ENCODE assay signal across 27 cellular contexts in the genomic region with DNA sequence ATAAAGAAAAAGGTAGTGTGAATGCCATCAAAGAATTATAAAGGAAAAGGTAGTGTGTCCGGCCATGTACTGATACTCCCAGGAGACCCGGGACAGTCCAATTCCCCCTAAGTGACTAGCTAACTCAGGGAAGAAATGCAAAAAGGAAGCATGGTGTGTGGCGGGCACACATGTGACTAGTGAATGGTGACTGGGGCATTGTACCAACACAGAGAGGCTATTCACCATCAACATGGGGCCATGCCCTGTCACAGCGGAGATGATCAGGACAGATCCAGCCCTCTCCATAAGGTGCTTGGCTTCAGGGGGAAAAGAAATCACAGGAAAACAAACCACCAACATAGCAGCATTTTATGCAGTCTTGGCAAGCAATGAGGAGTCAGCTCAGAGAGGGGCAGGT. TPM values are rescaled to one million over a fixed set of nuclear protein-coding genes. Genes with fewer than 3 reads are reported as not detected.
A peak's percentile ranks its signal among the peaks of the same experiment; 100 is the strongest.
DNase-seq lines count a peak whose midpoint lies in the region; ATAC-seq, FAIRE-seq and TF ChIP-seq lines count a peak whose summit lies in the region.
"Had no signal": no experiment of that assay in that cellular context is flagged by ENCODE, and none has a peak within 500 bp of the region (broad histone marks: within the 10 kb centered on the region; RNA-seq: fewer than 3 reads in every experiment).

No MANE protein-coding gene starts in this region.

- H2BK120ac ChIP-seq in IMR-90 (ENCODE audit: low read depth, low read length): no peak overlapping the region
- H2BK120ac ChIP-seq in mesenchymal stem cell (ENCODE audit: low read depth, low read length): no peak overlapping the region

- TF ChIP-seq EP300 in transverse colon (IDR thresholded peaks at IDR 0.05; ENCODE audit: low read depth): no peak

- H4K20me1 ChIP-seq in IMR-90 (ENCODE audit: insufficient read depth, low read length): peaks cover 73% of the 10 kb centered on the region

- H3K79me1 ChIP-seq in IMR-90 (ENCODE audit: low read depth in 1 of 2, low read length in 2 of 2): peaks cover 30 to 73% of the 10 kb centered on the region in 2 experiments
- H3K79me1 ChIP-seq in mesenchymal stem cell (replicated peaks; ENCODE audit: low read length, poor library complexity, severe bottlenecking): peaks cover 23% of the 10 kb centered on the region

- BruUV-seq in IMR-90 (replicated peaks; lab: Mats Ljungman, UMichigan): no TSS peak

- peaks cover 33% of the 10 kb centered on the region for H3K36me3 ChIP-seq in IMR-90 (ENCODE audit: control insufficient read depth, insufficient read depth, low read length)
- peaks cover 45 to 77% of the 10 kb centered on the region in 2 experiments for H3K36me3 ChIP-seq in mesenchymal stem cell (ENCODE audit: control insufficient read depth in 1 of 2, insufficient read depth in 2 of 2, low read depth in 1 of 2, low read length in 2 of 2)
- H3K36me3 ChIP-seq in transverse colon: peaks cover 0 to 25% (median 8%) of the 10 kb centered on the region in 4 donors

- FAIRE-seq in frontal cortex (lab: Jason Lieb, UNC): peak; percentile 31
- FAIRE-seq: GM12878 had no signal

- no peak for ATAC-seq in IMR-90 (ENCODE audit: low read depth)
- no peak for ATAC-seq in GM21723 (IDR thresholded peaks at IDR 0.05; ENCODE audit: unreplicated experiment)
- ATAC-seq: effector memory CD8-positive, alpha-beta T cell; esophagus mucosa; GM12878; SK-N-SH treated with all-trans-retinoic acid at 6 μM for 48 hours; stimulated activated memory B cell treated with anti-CD40 and anti-IgM and Interleukin-4, amounts not matched to agents 10 μg/mL and 1 μg/mL and 100 μg/mL, for 72 hours had no signal

- H3K27ac ChIP-seq in IMR-90 (ENCODE audit: insufficient read depth, low read length): no peak overlapping the region
- no peak overlapping the region for H3K27ac ChIP-seq in mesenchymal stem cell (ENCODE audit: low read length, poor library complexity, severe bottlenecking)
- no peak overlapping the region for H3K27ac ChIP-seq in transverse colon
- H3K27ac ChIP-seq: C4-2B, HL-60, RWPE1, spleen, thoracic aorta, WERI-Rb-1 had no signal

- H4K91ac ChIP-seq in IMR-90 (ENCODE audit: insufficient read depth, low read depth, low read length) (no peak overlapping the region), mesenchymal stem cell (ENCODE audit: low read length) (no peak overlapping the region)

- H2BK5ac ChIP-seq in IMR-90 (ENCODE audit: low read depth, low read length, poor library complexity, severe bottlenecking): no peak overlapping the region
- no peak overlapping the region for H2BK5ac ChIP-seq in mesenchymal stem cell (ENCODE audit: low read depth, low read length, poor library complexity, severe bottlenecking)

- TF ChIP-seq RAD21 in IMR-90 (IDR thresholded peaks at IDR 0.05; ENCODE audit: low read length): no peak

- H3K4ac ChIP-seq in IMR-90 (ENCODE audit: low read depth, low read length) (no peak overlapping the region), mesenchymal stem cell (ENCODE audit: low read depth in 1 of 2, low read length in 2 of 2) (no peak overlapping the region)

- H2AFZ ChIP-seq in IMR-90 (replicated peaks; ENCODE audit: low read length, poor library complexity) (peak overlapping the region; percentile 19), mesenchymal stem cell (ENCODE audit: low read depth, low read length) (no peak overlapping the region)

- no peak overlapping the region for H4K5ac ChIP-seq in IMR-90 (ENCODE audit: low read depth, low read length)

- no peak for TF ChIP-seq POLR2A in IMR-90 (IDR thresholded peaks at IDR 0.05; ENCODE audit: low read depth, low read length)
- TF ChIP-seq POLR2A in transverse colon (IDR thresholded peaks at IDR 0.05): no peak

- dilution Hi-C loops in IMR-90 (cut with HindIII; ENCODE audit: low sequenced_read_pairs, unreplicated experiment): no loop called here

- TF ChIP-seq CTCF in IMR-90 (conservative IDR thresholded peaks at IDR 0.05; ENCODE audit: low read depth, low read length): no peak
- no peak for TF ChIP-seq CTCF in transverse colon (IDR thresholded peaks at IDR 0.05)

- in situ Hi-C loops in IMR-90 (cut with MboI; ENCODE audit: low sequenced_read_pairs): no loop called here
- in situ Hi-C loops in transverse colon (cut with MboI; ENCODE audit: low pct_ligation_motif_present in 1 of 4, low pct_unique_long_range_greater_than_20kb in 1 of 4, low sequenced_read_pairs in 3 of 4): no loop called here

- no peak overlapping the region for H3K4me2 ChIP-seq in IMR-90 (ENCODE audit: low read depth, low read length)
- no peak overlapping the region for H3K4me2 ChIP-seq in mesenchymal stem cell (ENCODE audit: low read length, poor library complexity, severe bottlenecking)

- H3K27me3 ChIP-seq in IMR-90 (ENCODE audit: control insufficient read depth, insufficient read depth, low read length) (no peaks in the 10 kb centered on the region), mesenchymal stem cell (ENCODE audit: control insufficient read depth in 1 of 2, insufficient read depth in 1 of 2, low read length in 2 of 2) (no peaks in the 10 kb centered on the region), transverse colon (no peaks in the 10 kb centered on the region)
- H3K27me3 ChIP-seq: spleen had no signal

- intact Hi-C loops in IMR-90 (cut with micrococcal nuclease) (loop anchor here (5.0 kb wide), 1 partner anchor 33 kb away; the partner anchor contains the start of gene FAM168B), transverse colon (cut with DNase I; ENCODE audit: low total_unique reads) (no loop called here)

- H3K9me3 ChIP-seq in IMR-90 (ENCODE audit: control insufficient read depth, insufficient read depth, low read length) (no peaks in the 10 kb centered on the region), mesenchymal stem cell (ENCODE audit: control insufficient read depth, low read length) (no peaks in the 10 kb centered on the region), transverse colon (no peaks in the 10 kb centered on the region)
- H3K9me3 ChIP-seq: spleen, thoracic aorta had no signal

- H3K23ac ChIP-seq in IMR-90 (ENCODE audit: low read depth, low read length) (no peak overlapping the region), mesenchymal stem cell (ENCODE audit: low read length in 2 of 2) (no peak overlapping the region)

- no peak overlapping the region for H3K4me3 ChIP-seq in IMR-90 (ENCODE audit: insufficient read depth, low read depth, low read length)
- H3K4me3 ChIP-seq in mesenchymal stem cell (ENCODE audit: insufficient read depth in 1 of 2, low read depth in 1 of 2, low read length in 2 of 2): no peak overlapping the region
- H3K4me3 ChIP-seq in transverse colon: no peak overlapping the region
- H3K4me3 ChIP-seq: GM12878, spleen, thoracic aorta had no signal

- no peak overlapping the region for H3K56ac ChIP-seq in IMR-90 (ENCODE audit: extremely low read depth, insufficient read depth, low read length)

- no peak overlapping the region for H3K9ac ChIP-seq in IMR-90 (ENCODE audit: low read depth, low read length)
- no peak overlapping the region for H3K9ac ChIP-seq in mesenchymal stem cell (ENCODE audit: low read length)

- no peak overlapping the region for H2BK20ac ChIP-seq in IMR-90 (ENCODE audit: low read depth, low read length)

- POLR2A ChIA-PET in IMR-90 (lab: Charles Lee; ENCODE audit: unreplicated experiment): no interaction called here

- H2BK15ac ChIP-seq in IMR-90 (ENCODE audit: low read depth, low read length) (no peak overlapping the region), mesenchymal stem cell (ENCODE audit: low read depth, poor library complexity, severe bottlenecking) (no peak overlapping the region)

- no peak overlapping the region for H2BK12ac ChIP-seq in mesenchymal stem cell (ENCODE audit: low read length in 2 of 2)

- H3K4me1 ChIP-seq in IMR-90 (ENCODE audit: control insufficient read depth, insufficient read depth, low read length): peaks cover 20% of the 10 kb centered on the region
- peaks cover 12% of the 10 kb centered on the region for H3K4me1 ChIP-seq in mesenchymal stem cell (ENCODE audit: control insufficient read depth, insufficient read depth, low read depth, low read length)
- peaks cover 0 to 20% (median 9%) of the 10 kb centered on the region in 4 donors for H3K4me1 ChIP-seq in transverse colon

- H3K9me1 ChIP-seq in IMR-90 (ENCODE audit: insufficient read depth, low read length): peaks cover 28% of the 10 kb centered on the region

- no CpG with 5 or more reads among the region's 4 CpGs for WGBS in IMR-90 (ENCODE audit: extremely low coverage in 2 of 2, insufficient read length in 1 of 2), 2 experiments
- WGBS in mesenchymal stem cell: 93% methylated on average over 3 of the region's 4 CpGs
- 95 to 100% methylated on average over 3 to 4 of the region's 4 CpGs for WGBS in transverse colon (ENCODE audit: low coverage in 1 of 2), 2 donors

- CTCF ChIA-PET in IMR-90 (lab: Yijun Ruan, JAX): no interaction called here

- H2AK9ac ChIP-seq in IMR-90 (replicated peaks; ENCODE audit: low read depth, low read length, poor library complexity): no peak overlapping the region

- DNase-seq in Ammon's horn (ENCODE audit: low spot score) (peak; percentile 92), IMR-90 (no peak), frontal cortex (ENCODE audit: low spot score in 2 of 2) (no peak), occipital lobe (lab: John Stamatoyannopoulos, UW) (peak; percentile 45), mesenchymal stem cell (no peak), NCI-H2029 treated with DMSO at 0.1 percent for 48 hours (lab: John Stamatoyannopoulos, UW) (no peak), transverse colon (no peak)
- DNase-seq: activated CD8-positive, alpha-beta memory T cell treated with anti-CD3 and anti-CD28 coated beads, Interleukin-2, amount 50 U/mL, for 4 hours; Calu3; effector memory CD8-positive, alpha-beta T cell; kidney glomerular epithelial cell; NCI-H1048; NCI-H187 treated with DMSO at 0.1 percent for 48 hours; NCI-H226; NCI-H748 treated with DMSO at 0.1 percent for 48 hours; spleen; stimulated activated CD4-positive, alpha-beta T cell treated with anti-CD3 and anti-CD28 coated beads, Interleukin-2, amount 100 ng/mL, for 48 hours; WERI-Rb-1 had no signal

- H3K18ac ChIP-seq in IMR-90 (ENCODE audit: low read depth, low read length) (no peak overlapping the region), mesenchymal stem cell (ENCODE audit: low read depth in 1 of 2, low read length in 2 of 2) (no peak overlapping the region)

- H3K14ac ChIP-seq in IMR-90 (replicated peaks; ENCODE audit: low read depth, low read length): no peak overlapping the region
- no peak overlapping the region for H3K14ac ChIP-seq in mesenchymal stem cell (ENCODE audit: low read length in 2 of 2)

- peak overlapping the region; percentile 42; the same call in 1 of the 2 replicates for H2AK5ac ChIP-seq in IMR-90 (ENCODE audit: low read depth, low read length)
- H2AK5ac ChIP-seq in mesenchymal stem cell (ENCODE audit: low read length, severe bottlenecking): no peak overlapping the region

- H4K8ac ChIP-seq in IMR-90 (ENCODE audit: low read depth in 2 of 2, low read length in 2 of 2): no peak overlapping the region
- no peak overlapping the region for H4K8ac ChIP-seq in mesenchymal stem cell (ENCODE audit: low read length)

RNA-seq across cellular contexts. Expression of gene FAM168B, which starts 34.4 kb away (rescaled TPM):
- total RNA-seq in IMR-90 (2012; rRNA removed): 76.4 and 86.7 TPM in 2 replicates
- polyA plus RNA-seq in IMR-90 (2012; rRNA removed): 106 and 121 TPM in 2 replicates
- polyA plus RNA-seq in IMR-90 (2012; cell fraction: cytosol; rRNA removed): 49.5 and 136 TPM in 2 replicates
- 70.7 and 119 TPM in 2 replicates for polyA plus RNA-seq in IMR-90 (2012; cell fraction: nucleus; rRNA removed; ENCODE audit: low replicate concordance)
- total RNA-seq in frontal cortex: 159 TPM
- total RNA-seq in occipital lobe: 152 TPM
- 108 TPM for polyA plus RNA-seq in mesenchymal stem cell (2013, experiment 1 of 2)
- polyA plus RNA-seq in mesenchymal stem cell (2013, experiment 2 of 2): 105 TPM
- total RNA-seq in transverse colon: 100 to 1,000 TPM in 3 of 4 donors, 10 to 100 TPM in 1; 31.6 to 124 (median 110) TPM

RNA-seq across cellular contexts. Expression of gene PLEKHB2, which starts 46.2 kb away (rescaled TPM):
- total RNA-seq in IMR-90 (2012; rRNA removed) (82.1 and 118 TPM in 2 replicates), frontal cortex (114 TPM), occipital lobe (100 TPM), transverse colon (100 to 1,000 TPM in 3 of 4 donors, 10 to 100 TPM in 1; 35.4 to 222 (median 131) TPM)
- 57.6 and 62.9 TPM in 2 replicates for polyA plus RNA-seq in IMR-90 (2012; rRNA removed)
- 27.2 and 28.3 TPM in 2 replicates for polyA plus RNA-seq in IMR-90 (2012; cell fraction: cytosol; rRNA removed)
- polyA plus RNA-seq in IMR-90 (2012; cell fraction: nucleus; rRNA removed; ENCODE audit: low replicate concordance): 12.8 and 29.2 TPM in 2 replicates
- polyA plus RNA-seq in mesenchymal stem cell (2013, experiment 1 of 2): 58.0 TPM
- 59.1 TPM for polyA plus RNA-seq in mesenchymal stem cell (2013, experiment 2 of 2)

Comparison
In these comparisons a context has a peak if more than half of its experiments do, and no peak if none do; other contexts are left out.
1. DNase-seq: peak in Ammon's horn (single experiment) and occipital lobe (single experiment); none in IMR-90 (single experiment), frontal cortex (0 of 2), mesenchymal stem cell (single experiment), NCI-H2029 treated with DMSO at 0.1 percent for 48 hours (single experiment) and transverse colon (single experiment).